Comparison of ENCODE assay signal across 18 cellular contexts in the genomic region with DNA sequence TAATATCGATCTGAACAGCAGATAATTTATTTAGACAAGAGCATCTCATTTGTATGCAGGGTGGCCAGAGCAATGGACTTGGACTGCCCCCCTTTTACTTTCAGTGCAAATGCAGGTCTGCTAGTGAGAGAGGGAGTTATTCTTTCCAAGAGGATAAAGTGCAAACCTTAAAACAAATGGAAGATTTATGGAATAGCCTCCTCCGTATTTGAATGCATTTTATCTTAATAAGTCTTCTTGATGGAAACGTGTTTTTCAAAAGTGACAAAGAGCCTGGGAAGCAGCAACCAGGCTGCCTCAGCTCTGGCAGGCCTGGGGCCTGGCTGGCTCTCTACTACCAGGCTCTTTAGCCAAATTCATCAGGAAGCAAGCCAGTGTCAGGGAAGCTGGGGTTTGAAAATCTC. TPM values are rescaled to one million over a fixed set of nuclear protein-coding genes. Genes with fewer than 3 reads are reported as not detected.
DNase-seq lines count a peak whose midpoint lies in the region; TF ChIP-seq lines count a peak whose summit lies in the region.
"Had no signal": no experiment of that assay in that cellular context is flagged by ENCODE, and none has a peak within 500 bp of the region (broad histone marks: within the 10 kb centered on the region; RNA-seq: fewer than 3 reads in every experiment).

No MANE protein-coding gene starts in this region.

- H3K9me3 ChIP-seq in stomach (peaks cover 0 to 10% (median 3%) of the 10 kb centered on the region in 4 donors), GM23248 (ENCODE audit: low read depth) (no peaks in the 10 kb centered on the region)
- H3K9me3 ChIP-seq: colonic mucosa, psoas muscle had no signal

- H3K79me2 ChIP-seq in GM23248 (ENCODE audit: insufficient read depth): peaks cover 62% of the 10 kb centered on the region

- no peaks in the 10 kb centered on the region for H3F3A ChIP-seq in GM23248 (ENCODE audit: insufficient read depth)

- H3K36me3 ChIP-seq in stomach: peaks cover 0 to 21% (median 10%) of the 10 kb centered on the region in 4 donors
- peaks cover 11% of the 10 kb centered on the region for H3K36me3 ChIP-seq in GM23248 (ENCODE audit: low read depth)
- H3K36me3 ChIP-seq: BLaER1, colonic mucosa, heart right ventricle had no signal

- no peak overlapping the region for H2AFZ ChIP-seq in GM23248
- H2AFZ ChIP-seq: PC-9 had no signal

- no peaks in the 10 kb centered on the region for H4K20me1 ChIP-seq in GM23248 (ENCODE audit: insufficient read depth)

- in situ Hi-C loops in GM23248 (cut with MboI): loop anchor here (10.0 to 25.0 kb wide), 2 partner anchors 325 to 1278 kb away; no protein-coding TSS in a partner anchor

- no peak for TF ChIP-seq CTCF in stomach (IDR thresholded peaks at IDR 0.05)

- H3K27me3 ChIP-seq in stomach (peaks cover 0 to 85% (median 45%) of the 10 kb centered on the region in 3 donors), GM23248 (replicated peaks; ENCODE audit: insufficient read depth) (no peaks in the 10 kb centered on the region)

- peak overlapping the region; percentile 19 for H3K27ac ChIP-seq in caudate nucleus (ENCODE audit: low read depth, low read length)
- no peak overlapping the region for H3K27ac ChIP-seq in stomach
- H3K27ac ChIP-seq in GM23248: no peak overlapping the region
- H3K27ac ChIP-seq: BLaER1, colonic mucosa, heart right ventricle, PC-9, psoas muscle had no signal

- H3K4me3 ChIP-seq in stomach (peak overlapping the region; percentile 52 to 81 (median 62)), GM23248 (no peak overlapping the region)
- H3K4me3 ChIP-seq: BLaER1, colonic mucosa, heart right ventricle, PC-9, psoas muscle had no signal

- H3K9me2 ChIP-seq in GM23248 (ENCODE audit: insufficient read depth): no peaks in the 10 kb centered on the region

- no peak overlapping the region for H3K9ac ChIP-seq in GM23248
- H3K9ac ChIP-seq: BLaER1 had no signal

- H3K4me1 ChIP-seq in stomach: peaks cover 0 to 42% (median 18%) of the 10 kb centered on the region in 4 donors
- H3K4me1 ChIP-seq in GM23248 (ENCODE audit: insufficient read depth): peaks cover 18% of the 10 kb centered on the region; the same call in 1 of the 2 replicates
- H3K4me1 ChIP-seq: BLaER1, colonic mucosa, psoas muscle had no signal

- TF ChIP-seq EP300 in Ishikawa (IDR thresholded peaks at IDR 0.05; ENCODE audit: borderline replicate concordance): no peak
- no peak for TF ChIP-seq EP300 in stomach (IDR thresholded peaks at IDR 0.05)

- WGBS in stomach, 5 donors: 55 to 74% (median 67%) methylated on average over 3 of the region's 3 CpGs
- WGBS in GM23248 (ENCODE audit: low coverage in 1 of 2, low lambda C conversion rate in 2 of 2, missing lambda C conversion rate in 2 of 2), 2 experiments: 75 to 81% methylated on average over 3 of the region's 3 CpGs

- intact Hi-C loops in stomach (cut with DNase I; ENCODE audit: low total_unique reads): no loop called here

- TF ChIP-seq POLR2A in stomach (IDR thresholded peaks at IDR 0.05): no peak

- 0 out of 2 replicates have a peak, but pooled peaks have one; percentile 3 for TF ChIP-seq RAD21 in Ishikawa (IDR thresholded peaks at IDR 0.05; ENCODE audit: low read depth)

- DNase-seq in caudate nucleus (lab: John Stamatoyannopoulos, UW) (peak in 5 of 61 donors; percentile 27 to 75 (median 54)), kidney glomerular epithelial cell (lab: John Stamatoyannopoulos, UW) (peak; percentile 26), stomach (no peak), GM23248 (no peak), NCI-H1694 (lab: John Stamatoyannopoulos, UW) (no peak), NCI-H2227 (lab: John Stamatoyannopoulos, UW; ENCODE audit: unreplicated experiment) (no peak)
- DNase-seq: activated CD8-positive, alpha-beta T cell treated with anti-CD3 and anti-CD28 coated beads for 36 hours; activated naive CD8-positive, alpha-beta T cell treated with anti-CD3 and anti-CD28 coated beads, Interleukin-2, amount 50 U/mL, for 24 hours; colonic mucosa; erythroblast; heart right ventricle; kidney; NCI-H187; NCI-H526 treated with DMSO at 0.1 percent for 48 hours; PC-9; psoas muscle had no signal

- no peak overlapping the region for H3K4me2 ChIP-seq in GM23248 (ENCODE audit: unreplicated experiment)
- H3K4me2 ChIP-seq: BLaER1, PC-9 had no signal

TF ChIP-seq in Ishikawa, 13 proteins besides CTCF, POLR2A, EP300 and RAD21:
- TF ChIP-seq FOXM1 (IDR thresholded peaks at IDR 0.05; ENCODE audit: borderline replicate concordance, low read depth): no peak

RNA-seq across cellular contexts. Expression of a gene that starts 6.8 kb away (rescaled TPM):
- 100 to 1,000 TPM in 1 of 5 donors, 10 to 100 TPM in 3, under 1 TPM in 1; 0.87 to 115 (median 20.4) TPM for total RNA-seq in stomach
- polyA plus RNA-seq in stomach (10 to 100 TPM; 10.7 to 25.7 (median 24.3) TPM), GM23248 (2016; fragmentation: Nextera tagmentation; extraction: Ambion mirVana) (4.5 and 5.6 TPM in 2 replicates)
- 14.3 and 17.1 TPM in 2 replicates for total RNA-seq in GM23248 (2014; rRNA removed; shearing (Covaris generic))
- total RNA-seq: activated CD8-positive, alpha-beta T cell treated with anti-CD3 and anti-CD28 coated beads for 36 hours had no signal

RNA-seq across cellular contexts. Expression of a gene that starts 8.8 kb away (rescaled TPM):
- total RNA-seq in stomach: 10 to 100 TPM in 4 of 5 donors, 1 to 10 TPM in 1; 4.3 to 40.8 (median 15.8) TPM
- 10 to 100 TPM in 2 of 3 donors, 1 to 10 TPM in 1; 9.7 to 19.6 (median 12.7) TPM for polyA plus RNA-seq in stomach
- total RNA-seq in GM23248 (2014; rRNA removed; shearing (Covaris generic)): 8.3 and 13.4 TPM in 2 replicates
- 33.7 and 36.0 TPM in 2 replicates for polyA plus RNA-seq in GM23248 (2016; fragmentation: Nextera tagmentation; extraction: Ambion mirVana)
- total RNA-seq: activated CD8-positive, alpha-beta T cell treated with anti-CD3 and anti-CD28 coated beads for 36 hours had no signal
